In genomic region chr15:74768099-74768770, GRCh38 we compare ENCODE assay signal across 10 cellular contexts. TPM values are rescaled to one million over a fixed set of nuclear protein-coding genes. Genes with fewer than 3 reads are reported as not detected.
DNase-seq lines count a peak whose midpoint lies in the region; ATAC-seq and TF ChIP-seq lines count a peak whose summit lies in the region.
"Had no signal": no experiment of that assay in that cellular context is flagged by ENCODE, and none has a peak within 500 bp of the region (broad histone marks: within the 10 kb centered on the region; RNA-seq: fewer than 3 reads in every experiment).

No MANE protein-coding gene starts in this region.

- H3K36me3 ChIP-seq in HUES64 (ENCODE audit: insufficient read depth, low read length) = no peaks in the 10 kb centered on the region
- H3K36me3 ChIP-seq: breast epithelium had no signal

- peaks cover 4% of the 10 kb centered on the region; the same call in 1 of the 2 replicates for H3K27me3 ChIP-seq in HUES64 (ENCODE audit: insufficient read depth, low read length)
- H3K27me3 ChIP-seq: breast epithelium had no signal

- H3K9me3 Mint-ChIP-seq in Calu3 (ENCODE audit: low read depth, unreplicated experiment) (no peaks in the 10 kb centered on the region), nephron (no peaks in the 10 kb centered on the region)
- no peaks in the 10 kb centered on the region for H3K9me3 Mint-ChIP-seq in activated T-helper 17 cell treated with anti-CD3 and anti-CD28 coated beads, Interleukin-2, amount 50 U/mL, for 72 hours
- H3K9me3 Mint-ChIP-seq: activated T-cell treated with anti-CD3 and anti-CD28 coated beads, Interleukin-2, amount 50 U/mL, for 72 hours; naive thymus-derived CD4-positive, alpha-beta T cell had no signal

- no TSS peak for BruUV-seq in Calu3 (replicated peaks; lab: Mats Ljungman, UMichigan)

- H3K36me3 Mint-ChIP-seq in Calu3 (ENCODE audit: insufficient read depth, unreplicated experiment) (peaks cover 15% of the 10 kb centered on the region), nephron (ENCODE audit: low read depth) (no peaks in the 10 kb centered on the region)
- no peaks in the 10 kb centered on the region for H3K36me3 Mint-ChIP-seq in activated T-helper 17 cell treated with anti-CD3 and anti-CD28 coated beads, Interleukin-2, amount 50 U/mL, for 72 hours (ENCODE audit: low read depth)
- H3K36me3 Mint-ChIP-seq: naive thymus-derived CD4-positive, alpha-beta T cell had no signal

- no peak for DNase-seq in Calu3
- no peak for DNase-seq in NCI-H1417 treated with DMSO at 0.1 percent for 48 hours (lab: John Stamatoyannopoulos, UW)
- DNase-seq in SK-N-DZ (ENCODE audit: low spot score) = no peak

- H3K27ac ChIP-seq in HUES64 (ENCODE audit: low read depth, low read length) = no peak overlapping the region
- H3K27ac ChIP-seq: breast epithelium had no signal

- H3K4me1 Mint-ChIP-seq in Calu3 (ENCODE audit: low read depth, unreplicated experiment) (peaks cover 9% of the 10 kb centered on the region), nephron (peaks cover 11% of the 10 kb centered on the region)
- peaks cover 10% of the 10 kb centered on the region for H3K4me1 Mint-ChIP-seq in activated T-helper 17 cell treated with anti-CD3 and anti-CD28 coated beads, Interleukin-2, amount 50 U/mL, for 72 hours

- H3K4me1 ChIP-seq in HUES64 (ENCODE audit: insufficient read depth, low read length) = peaks cover 4% of the 10 kb centered on the region; the same call in 1 of the 2 replicates
- H3K4me1 ChIP-seq: breast epithelium had no signal

- CTCF ChIA-PET in Calu3 (lab: Charles Lee) = interaction anchor here (0.5 to 4.1 kb wide), 14 partner anchors 9 to 198 kb away, joined by 3 to 107 read pairs (median 4); partner anchors contain the start of gene ULK3

- H3K27me3 Mint-ChIP-seq in Calu3 (ENCODE audit: unreplicated experiment) = peaks cover 26% of the 10 kb centered on the region
- H3K27me3 Mint-ChIP-seq in activated T-helper 17 cell treated with anti-CD3 and anti-CD28 coated beads, Interleukin-2, amount 50 U/mL, for 72 hours = peaks cover 4% of the 10 kb centered on the region
- peaks cover 18% of the 10 kb centered on the region for H3K27me3 Mint-ChIP-seq in nephron (ENCODE audit: low read depth)

- TF ChIP-seq CTCF in Calu3 (IDR thresholded peaks at IDR 0.05; ENCODE audit: unreplicated experiment) = no peak
- TF ChIP-seq CTCF in nephron (IDR thresholded peaks at IDR 0.05; ENCODE audit: unreplicated experiment in 3 of 3) = no peak

- H3K4me3 Mint-ChIP-seq in Calu3 (ENCODE audit: low read depth, unreplicated experiment) (no peak overlapping the region), nephron (peak overlapping the region in 2 of 3 experiments; percentile 50 to 52)
- H3K4me3 Mint-ChIP-seq in activated T-helper 17 cell treated with anti-CD3 and anti-CD28 coated beads, Interleukin-2, amount 50 U/mL, for 72 hours = peak overlapping the region; percentile 16

- H3K9ac ChIP-seq in HUES64 (ENCODE audit: low read depth, low read length) = 0 out of 2 replicates have a peak overlapping the region, but pooled peaks have one; percentile 9

- peak overlapping the region; percentile 29 for H3K4me3 ChIP-seq in HUES64 (ENCODE audit: low read length)

- H3K9me3 ChIP-seq in HUES64 (ENCODE audit: insufficient read depth, low read depth, low read length) = no peaks in the 10 kb centered on the region
- H3K9me3 ChIP-seq: breast epithelium had no signal

- peak overlapping the region; percentile 28 for H3K27ac Mint-ChIP-seq in Calu3 (ENCODE audit: unreplicated experiment)
- H3K27ac Mint-ChIP-seq in activated T-helper 17 cell treated with anti-CD3 and anti-CD28 coated beads, Interleukin-2, amount 50 U/mL, for 72 hours = peak overlapping the region; percentile 28
- H3K27ac Mint-ChIP-seq in nephron = no peak overlapping the region
- H3K27ac Mint-ChIP-seq: activated T-cell treated with anti-CD3 and anti-CD28 coated beads, Interleukin-2, amount 50 U/mL, for 72 hours had no signal

- intact Hi-C loops in Calu3 (cut with micrococcal nuclease; ENCODE audit: unreplicated experiment) = loop anchor here (2.0 kb wide), 2 partner anchors 125 to 395 kb away; no protein-coding TSS in a partner anchor

- WGBS in HUES64 = 55% methylated on average over 14 of the region's 15 CpGs

- no peak for ATAC-seq in activated T-helper 17 cell treated with anti-CD3 and anti-CD28 coated beads, Interleukin-2, amount 50 U/mL, for 72 hours (replicated peaks)
- no peak for ATAC-seq in GM19023 (IDR thresholded peaks at IDR 0.05; ENCODE audit: unreplicated experiment)

RNA-seq across cellular contexts. Expression of gene CSK, which starts 13.6 kb away (rescaled TPM):
- 82.6 and 85.1 TPM in 2 replicates for total RNA-seq in Calu3 (2022)
- 33.2 TPM for polyA plus RNA-seq in HUES64 (2013, experiment 1 of 2)
- polyA plus RNA-seq in HUES64 (2013, experiment 2 of 2) = 37.8 TPM
- total RNA-seq in activated T-helper 17 cell treated with anti-CD3 and anti-CD28 coated beads, Interleukin-2, amount 50 U/mL, for 72 hours = 100 to 1,000 TPM; 176 to 316 TPM
- 47.3 and 50.9 TPM in 2 replicates for polyA plus RNA-seq in SK-N-DZ (2014; cell fraction: cytosol; rRNA removed)
- 87.5 and 113 TPM in 2 replicates for polyA plus RNA-seq in SK-N-DZ (2014; cell fraction: nucleus; rRNA removed)

RNA-seq across cellular contexts. Expression of gene CYP1A2, which starts 19.6 kb away (rescaled TPM):
- total RNA-seq in Calu3 (2022) = not detected in 2 replicates
- not detected for polyA plus RNA-seq in HUES64 (2013, experiment 1 of 2)
- not detected for polyA plus RNA-seq in HUES64 (2013, experiment 2 of 2)
- not detected for total RNA-seq in activated T-helper 17 cell treated with anti-CD3 and anti-CD28 coated beads, Interleukin-2, amount 50 U/mL, for 72 hours
- polyA plus RNA-seq in SK-N-DZ (2014; cell fraction: cytosol; rRNA removed) = not detected in 2 replicates
- not detected in 2 replicates for polyA plus RNA-seq in SK-N-DZ (2014; cell fraction: nucleus; rRNA removed)
- total RNA-seq: activated T-cell treated with anti-CD3 and anti-CD28 coated beads, Interleukin-2, amount 50 U/mL, for 72 hours; breast epithelium; naive thymus-derived CD4-positive, alpha-beta T cell had no signal
- polyA plus RNA-seq: naive thymus-derived CD4-positive, alpha-beta T cell had no signal

RNA-seq across cellular contexts. Expression of gene CYP1A1, which starts 42.9 kb away (rescaled TPM):
- total RNA-seq in Calu3 (2022) = 3.0 and 3.4 TPM in 2 replicates
- 0.20 TPM for polyA plus RNA-seq in HUES64 (2013, experiment 1 of 2)
- polyA plus RNA-seq in HUES64 (2013, experiment 2 of 2) = 0.19 TPM
- 10 to 100 TPM in 1 of 2 donors, 1 to 10 TPM in 1; 3.3 to 11.4 TPM for total RNA-seq in activated T-helper 17 cell treated with anti-CD3 and anti-CD28 coated beads, Interleukin-2, amount 50 U/mL, for 72 hours
- 0.79 and 1.0 TPM in 2 replicates for polyA plus RNA-seq in SK-N-DZ (2014; cell fraction: cytosol; rRNA removed)
- 0.25 and 2.2 TPM in 2 replicates for polyA plus RNA-seq in SK-N-DZ (2014; cell fraction: nucleus; rRNA removed)
- polyA plus RNA-seq: naive thymus-derived CD4-positive, alpha-beta T cell had no signal

RNA-seq across cellular contexts. Expression of gene LMAN1L, which starts 44.4 kb away (rescaled TPM):
- total RNA-seq in Calu3 (2022) = 0.35 and 1.1 TPM in 2 replicates
- polyA plus RNA-seq in HUES64 (2013, experiment 1 of 2) = not detected
- not detected for polyA plus RNA-seq in HUES64 (2013, experiment 2 of 2)
- total RNA-seq in activated T-helper 17 cell treated with anti-CD3 and anti-CD28 coated beads, Interleukin-2, amount 50 U/mL, for 72 hours = 1 to 10 TPM in 1 of 2 donors, under 1 TPM in 1; 0.82 to 1.6 TPM
- not detected in 2 replicates for polyA plus RNA-seq in SK-N-DZ (2014; cell fraction: cytosol; rRNA removed)
- polyA plus RNA-seq in SK-N-DZ (2014; cell fraction: nucleus; rRNA removed) = 1.2 TPM in 1 of 2 replicates, not detected in the other
- polyA plus RNA-seq: naive thymus-derived CD4-positive, alpha-beta T cell had no signal

RNA-seq across cellular contexts. Expression of gene CPLX3, which starts 58.2 kb away (rescaled TPM):
- 0.21 and 0.29 TPM in 2 replicates for total RNA-seq in Calu3 (2022)
- not detected for polyA plus RNA-seq in HUES64 (2013, experiment 1 of 2)
- 0.19 TPM for polyA plus RNA-seq in HUES64 (2013, experiment 2 of 2)
- under 1 TPM; 0.15 to 0.19 TPM for total RNA-seq in activated T-helper 17 cell treated with anti-CD3 and anti-CD28 coated beads, Interleukin-2, amount 50 U/mL, for 72 hours
- 6.2 and 8.3 TPM in 2 replicates for polyA plus RNA-seq in SK-N-DZ (2014; cell fraction: cytosol; rRNA removed)
- polyA plus RNA-seq in SK-N-DZ (2014; cell fraction: nucleus; rRNA removed) = 2.9 and 6.4 TPM in 2 replicates
- polyA plus RNA-seq: naive thymus-derived CD4-positive, alpha-beta T cell had no signal

Comparison
In these comparisons a context has a peak if more than half of its experiments do, and no peak if none do; other contexts are left out.
1. H3K27ac Mint-ChIP-seq: peak in Calu3 (single experiment) and activated T-helper 17 cell treated with anti-CD3 and anti-CD28 coated beads, Interleukin-2, amount 50 U/mL, for 72 hours (single experiment); none in nephron (0 of 3).